ENCODE assay signal across 8 cellular contexts in the genomic region with DNA sequence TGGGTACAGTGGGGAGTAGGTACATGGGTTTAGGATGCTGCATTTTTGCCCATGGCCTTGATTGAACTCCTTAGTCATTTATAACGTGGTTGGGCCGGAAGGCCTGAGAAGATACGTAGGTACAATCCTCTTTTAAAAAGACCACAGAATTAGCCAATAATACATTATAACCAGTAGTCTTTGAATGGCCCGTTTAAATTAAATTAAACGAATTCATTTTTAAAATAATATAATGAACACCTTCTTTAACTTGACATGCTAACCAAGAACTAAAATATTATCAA. TPM values are rescaled to one million over a fixed set of nuclear protein-coding genes. Genes with fewer than 3 reads are reported as not detected.
A peak's percentile ranks its signal among the peaks of the same experiment; 100 is the strongest.
DNase-seq lines count a peak whose midpoint lies in the region; ATAC-seq, FAIRE-seq and TF ChIP-seq lines count a peak whose summit lies in the region.

No MANE protein-coding gene starts in this region.

- TF ChIP-seq POLR2A in GM12878 (IDR thresholded peaks at IDR 0.05; ENCODE audit: low read depth, low read length) (no peak), upper lobe of left lung (IDR thresholded peaks at IDR 0.05) (peak in 1 of 4 donors; percentile 4)

- H3K27ac ChIP-seq in GM12878 (ENCODE audit: control insufficient read depth, insufficient read depth): peak overlapping the region; percentile 94
- H3K27ac ChIP-seq in liver (ENCODE audit: low read depth in 1 of 2, low read length in 2 of 2): peak overlapping the region; percentile 77 to 94
- peak overlapping the region; percentile 89 to 95 (median 90) for H3K27ac ChIP-seq in upper lobe of left lung

- H3K36me3 ChIP-seq in BE2C (peaks cover 18% of the 10 kb centered on the region; the same call in 1 of the 2 replicates), GM12878 (ENCODE audit: control insufficient read depth in 2 of 2, insufficient read depth in 2 of 2, low read length in 1 of 2) (peaks cover 0 to 3% of the 10 kb centered on the region in 2 experiments; a peak in 1 of 4 replicates), liver (ENCODE audit: control insufficient read depth in 4 of 4, insufficient read depth in 3 of 4, low read depth in 1 of 4, low read length in 3 of 4) (no peaks in the 10 kb centered on the region), upper lobe of left lung (no peaks in the 10 kb centered on the region)

- H3K9me3 ChIP-seq in BE2C (0 out of 2 replicates have a peak, but pooled peaks cover 2% of the 10 kb centered on the region), GM12878 (replicated peaks; ENCODE audit: control insufficient read depth, insufficient read depth, low read length) (no peaks in the 10 kb centered on the region), liver (ENCODE audit: control insufficient read depth in 4 of 4, low read length in 3 of 4) (peaks cover 0 to 2% (median 0%) of the 10 kb centered on the region in 4 donors), upper lobe of left lung (no peaks in the 10 kb centered on the region)

- RAD21 ChIA-PET in GM12878 (lab: Charles Lee; ENCODE audit: unreplicated experiment): interaction anchor here (1.0 to 1.2 kb wide), 2 partner anchors 21 to 68 kb away, joined by 3 read pairs; no protein-coding TSS in a partner anchor

- TF ChIP-seq RAD21 in GM12878 (IDR thresholded peaks at IDR 0.05; ENCODE audit: insufficient read depth, low read depth, low read length) (no peak), liver (IDR thresholded peaks at IDR 0.05) (peak in 1 of 2 donors; percentile 2)

- H3K4me3 ChIP-seq in BE2C (ENCODE audit: low read depth, low read length) (peak overlapping the region; percentile 81), GM12878 (peak overlapping the region; percentile 82), liver (ENCODE audit: low read depth in 1 of 3, low read length in 3 of 3) (peak overlapping the region; percentile 60 to 84 (median 83)), upper lobe of left lung (peak overlapping the region; percentile 81 to 99 (median 88))

- in situ Hi-C loops in GM12878 (cut with MboI): no loop called here

- BruUV-seq in GM12878 (replicated peaks; lab: Mats Ljungman, UMichigan): TSS peak; percentile 98

- no peaks in the 10 kb centered on the region for H4K20me1 ChIP-seq in GM12878 (ENCODE audit: control insufficient read depth, insufficient read depth)

- CTCF ChIA-PET in GM12878 (lab: Yijun Ruan, JAX): interaction anchor here (0.6 to 1.7 kb wide), 5 partner anchors 24 to 316 kb away, joined by 3 to 11 read pairs (median 3); no protein-coding TSS in a partner anchor

- peaks cover 53% of the 10 kb centered on the region for H3K79me2 ChIP-seq in GM12878 (ENCODE audit: control insufficient read depth, insufficient read depth, low read length)

- peak overlapping the region; percentile 91 for H3K9ac ChIP-seq in GM12878 (ENCODE audit: control insufficient read depth, insufficient read depth, low read length)
- H3K9ac ChIP-seq in liver (ENCODE audit: low read depth in 1 of 2, low read length in 2 of 2): peak overlapping the region in 1 of 2 donors; percentile 87

- peaks cover 4% of the 10 kb centered on the region; the same call in 1 of the 2 replicates for H3K4me1 ChIP-seq in BE2C
- H3K4me1 ChIP-seq in GM12878 (ENCODE audit: control insufficient read depth, insufficient read depth, low read length): peaks cover 3% of the 10 kb centered on the region; the same call in 1 of the 2 replicates
- H3K4me1 ChIP-seq in liver (ENCODE audit: control insufficient read depth in 4 of 4, insufficient read depth in 4 of 4, low read length in 3 of 4): peaks cover 0 to 15% (median 9%) of the 10 kb centered on the region in 4 donors
- peaks cover 10 to 19% (median 10%) of the 10 kb centered on the region in 4 donors for H3K4me1 ChIP-seq in upper lobe of left lung

- intact Hi-C loops in GM12878 (cut with micrococcal nuclease; ENCODE audit: unreplicated experiment): no loop called here

- POLR2A ChIA-PET in GM12878 (lab: Charles Lee): interaction anchor here (0.8 to 2.3 kb wide), 3 partner anchors 19 to 343 kb away, joined by 3 to 12 read pairs (median 3); partner anchors contain the start of gene ADAR

- no peaks in the 10 kb centered on the region; the same call in 1 of the 2 replicates for H3K27me3 ChIP-seq in BE2C
- H3K27me3 ChIP-seq in GM12878 (replicated peaks in 1 of 2; ENCODE audit: control insufficient read depth in 2 of 2, insufficient read depth in 2 of 2, low read length in 1 of 2): no peaks in the 10 kb centered on the region
- H3K27me3 ChIP-seq in liver (ENCODE audit: control insufficient read depth in 4 of 4, insufficient read depth in 4 of 4, low read length in 3 of 4): no peaks in the 10 kb centered on the region
- no peaks in the 10 kb centered on the region for H3K27me3 ChIP-seq in upper lobe of left lung

- peak overlapping the region; percentile 99 for H2AFZ ChIP-seq in GM12878 (ENCODE audit: control insufficient read depth, low read depth, low read length)

- 4% methylated on average over 5 of the region's 5 CpGs for WGBS in GM12878 (ENCODE audit: insufficient coverage, insufficient replicate concordance, low lambda C conversion rate, missing lambda C conversion rate)
- WGBS in liver: 6% methylated on average over 5 of the region's 5 CpGs
- 10 to 16% methylated on average over 5 of the region's 5 CpGs for WGBS in upper lobe of left lung, 2 donors

- ATAC-seq in HG03135 (IDR thresholded peaks at IDR 0.05; ENCODE audit: unreplicated experiment) (peak; percentile 23), GM12878 (peak; percentile 28), upper lobe of left lung (ENCODE audit: low FRiP score in 2 of 2) (peak in 1 of 2 donors; percentile 46), GM21515 (IDR thresholded peaks at IDR 0.05; ENCODE audit: unreplicated experiment) (no peak)

- TF ChIP-seq EP300 in GM12878 (IDR thresholded peaks at IDR 0.05; ENCODE audit: borderline replicate concordance in 1 of 2, control insufficient read depth in 1 of 2, low read depth in 2 of 2, low read length in 2 of 2) (peak in 1 of 2 experiments; percentile 39; a peak in 1 of 4 replicates), upper lobe of left lung (IDR thresholded peaks at IDR 0.05) (no peak)

- DNase-seq in BE2C: no peak
- no peak for DNase-seq in GM12878 (ENCODE audit: low read depth, low spot score)
- no peak for DNase-seq in upper lobe of left lung
- DNase-seq in amygdala (lab: John Stamatoyannopoulos, UW): no peak
- no peak for DNase-seq in cerebellum (ENCODE audit: low spot score)

- no peak for FAIRE-seq in GM12878 (lab: Jason Lieb, UNC)

- TF ChIP-seq CTCF in BE2C (IDR thresholded peaks at IDR 0.05; ENCODE audit: low read depth, low read length) (no peak), GM12878 (IDR thresholded peaks at IDR 0.05 in 2 of 3, conservative IDR thresholded peaks at IDR 0.05 in 1 of 3; ENCODE audit: control insufficient read depth in 2 of 3, extremely low read depth in 1 of 3, insufficient read depth in 1 of 3, low read depth in 3 of 3, low read length in 3 of 3) (no peak), liver (IDR thresholded peaks at IDR 0.05; ENCODE audit: low read depth, low read length, missing input control) (no peak), upper lobe of left lung (IDR thresholded peaks at IDR 0.05) (no peak)

- peak overlapping the region; percentile 84 for H3K4me2 ChIP-seq in GM12878 (ENCODE audit: control insufficient read depth, insufficient read depth)

- SMC1A ChIA-PET in GM12878 (lab: Charles Lee; ENCODE audit: uncharacterized antibody, unreplicated experiment): interaction anchor here (0.6 to 1.8 kb wide), 6 partner anchors 18 to 784 kb away, joined by 3 to 7 read pairs (median 4); partner anchors contain the start of gene ADAR

TF ChIP-seq in GM12878, 131 proteins besides CTCF, POLR2A, EP300 and RAD21 (continues in another document):
- TF ChIP-seq SUPT20H (IDR thresholded peaks at IDR 0.05; ENCODE audit: borderline replicate concordance, control insufficient read depth, low read depth, low read length) (no peak), MTA3 (IDR thresholded peaks at IDR 0.05; ENCODE audit: borderline replicate concordance, low read length) (peak; percentile 81; the same call in 1 of the 2 replicates), GATAD2B (conservative IDR thresholded peaks at IDR 0.05; ENCODE audit: low read depth) (no peak)

TF ChIP-seq in liver, 16 proteins besides CTCF, POLR2A, EP300 and RAD21:
- TF ChIP-seq GABPA (IDR thresholded peaks at IDR 0.05 in 1 of 2, conservative IDR thresholded peaks at IDR 0.05 in 1 of 2) (no peak), YY1 (IDR thresholded peaks at IDR 0.05) (no peak), NR2F2 (IDR thresholded peaks at IDR 0.05) (no peak), EGR1 (IDR thresholded peaks at IDR 0.05; ENCODE audit: low read depth in 2 of 2) (no peak), HNF4A (conservative IDR thresholded peaks at IDR 0.05) (no peak), SP1 (IDR thresholded peaks at IDR 0.05) (no peak)
- TF ChIP-seq, protein P1, sequence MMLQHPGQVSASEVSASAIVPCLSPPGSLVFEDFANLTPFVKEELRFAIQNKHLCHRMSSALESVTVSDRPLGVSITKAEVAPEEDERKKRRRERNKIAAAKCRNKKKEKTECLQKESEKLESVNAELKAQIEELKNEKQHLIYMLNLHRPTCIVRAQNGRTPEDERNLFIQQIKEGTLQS (IDR thresholded peaks at IDR 0.05): peak; percentile 25

RNA-seq across cellular contexts. Expression of gene ADAR, which starts 20.1 kb away (rescaled TPM):
- 147 TPM for polyA plus RNA-seq in BE2C (2012; ENCODE audit: insufficient read depth, insufficient read length, low read depth)
- 255 and 274 TPM in 2 replicates for total RNA-seq in GM12878 (2013; cell fraction: nucleolus; rRNA removed)
- total RNA-seq in GM12878 (2014; rRNA removed): 177 and 189 TPM in 2 replicates
- 174 and 179 TPM in 2 replicates for total RNA-seq in GM12878 (2014; rRNA removed; fragmentation: Illumina TruSeq; extraction: Trizol)
- 283 and 292 TPM in 2 replicates for total RNA-seq in GM12878 (2021)
- 115 TPM for polyA plus RNA-seq in GM12878 (2011; ENCODE audit: low read depth)
- polyA plus RNA-seq in GM12878 (2011; rRNA removed): 369 and 413 TPM in 2 replicates
- polyA plus RNA-seq in GM12878 (2011; cell fraction: cytosol; rRNA removed): 278 and 279 TPM in 2 replicates
- polyA plus RNA-seq in GM12878 (2011; cell fraction: nucleus; rRNA removed): 453 and 565 TPM in 2 replicates
- polyA plus RNA-seq in GM12878 (2012): 132 and 134 TPM in 2 replicates
- polyA plus RNA-seq in GM12878 (2014; fragmentation: Illumina TruSeq; extraction: Trizol): 213 and 235 TPM in 2 replicates
- polyA plus RNA-seq in GM12878 (2014; fragmentation: Nextera tagmentation; extraction: Ambion mirVana): 100 to 1,000 TPM in 1 of 2 experiments, 10 to 100 TPM in 1; 55.5 to 105 TPM
- polyA plus RNA-seq in GM12878 (2014; rRNA removed): 172 and 180 TPM in 2 replicates
- polyA plus RNA-seq in GM12878 (2016; fragmentation: Nextera tagmentation; extraction: Ambion mirVana): 100 to 1,000 TPM; 160 to 169 TPM
- 717 and 718 TPM in 2 replicates for polyA minus RNA-seq in GM12878 (2011; rRNA and poly(A)+ RNA removed)
- 130 and 154 TPM in 2 replicates for polyA minus RNA-seq in GM12878 (2011; cell fraction: cytosol; rRNA and poly(A)+ RNA removed)
- polyA minus RNA-seq in GM12878 (2011; cell fraction: nucleus; rRNA and poly(A)+ RNA removed): 221 and 272 TPM in 2 replicates
- total RNA-seq in liver: 10 to 100 TPM; 51.1 to 76.1 TPM
- polyA plus RNA-seq in liver: 10 to 100 TPM; 39.3 to 51.1 TPM
- total RNA-seq in upper lobe of left lung: 100 to 1,000 TPM; 113 to 226 (median 156) TPM
- 82.4 TPM for total RNA-seq in cerebellum
